In genomic region chr12:109258607-109259544, GRCh38 we compare ENCODE assay signal across 21 cellular contexts. TPM values are rescaled to one million over a fixed set of nuclear protein-coding genes. Genes with fewer than 3 reads are reported as not detected.
"Had no signal": no experiment of that assay in that cellular context is flagged by ENCODE, and none has a peak within 500 bp of the region (broad histone marks: within the 10 kb centered on the region; RNA-seq: fewer than 3 reads in every experiment).

No MANE protein-coding gene starts in this region.

- H3K27me3 ChIP-seq: adrenal gland, breast epithelium, heart right ventricle, ovary had no signal

- H3K9me3 ChIP-seq: adrenal gland, ovary had no signal

- H3K4me3 ChIP-seq: adrenal gland, breast epithelium, heart right ventricle, ovary had no signal

- ATAC-seq: activated naive CD4-positive, alpha-beta T cell treated with anti-CD3 and anti-CD28 coated beads, Interleukin-2, amount 50 U/mL, for 72 hours; naive thymus-derived CD8-positive, alpha-beta T cell; stimulated activated naive B cell treated with anti-CD40 and anti-IgM and Interleukin-4, amounts not matched to agents 10 μg/mL and 1 μg/mL and 100 μg/mL, for 72 hours had no signal

- DNase-seq: activated CD4-positive, alpha-beta T cell treated with anti-CD3 and anti-CD28 coated beads, Interleukin-2, amount 50 U/mL, for 48 hours; activated gamma-delta T cell treated with Interleukin-2 at 50 U/mL for 16 hours; adrenal gland; cerebellar nuclear complex; cortex of kidney; erythroblast; foreskin melanocyte; heart right ventricle; kidney glomerular epithelial cell; mesendoderm; naive thymus-derived CD8-positive, alpha-beta T cell; ovary; stimulated activated naive B cell treated with anti-CD40 and anti-IgM and Interleukin-4, amounts not matched to agents 10 μg/mL and 1 μg/mL and 100 μg/mL, for 72 hours had no signal

- H3K4me1 ChIP-seq: adrenal gland, breast epithelium, heart right ventricle had no signal

- H3K27ac Mint-ChIP-seq: stimulated activated naive B cell treated with anti-CD40 and anti-IgM and Interleukin-4, amounts not matched to agents 10 μg/mL and 1 μg/mL and 100 μg/mL, for 72 hours had no signal

- H3K36me3 ChIP-seq: ovary had no signal

- H3K4me3 Mint-ChIP-seq: naive thymus-derived CD8-positive, alpha-beta T cell; stimulated activated naive B cell treated with anti-CD40 and anti-IgM and Interleukin-4, amounts not matched to agents 10 μg/mL and 1 μg/mL and 100 μg/mL, for 72 hours; T-helper 1 cell treated with Interleukin-12 subunit alpha and Interleukin-12 subunit beta and Interleukin-4 antibody, amounts not matched to agents 30 μg/mL and 1 μg/mL, for 36 hours had no signal

- FAIRE-seq: astrocyte, endometrium had no signal

- H3K27ac ChIP-seq: adrenal gland, breast epithelium, heart right ventricle, ovary, VCaP had no signal

- H3K4me1 Mint-ChIP-seq: naive thymus-derived CD8-positive, alpha-beta T cell; stimulated activated naive B cell treated with anti-CD40 and anti-IgM and Interleukin-4, amounts not matched to agents 10 μg/mL and 1 μg/mL and 100 μg/mL, for 72 hours had no signal

- H3K27me3 Mint-ChIP-seq: naive thymus-derived CD8-positive, alpha-beta T cell; stimulated activated naive B cell treated with anti-CD40 and anti-IgM and Interleukin-4, amounts not matched to agents 10 μg/mL and 1 μg/mL and 100 μg/mL, for 72 hours had no signal

RNA-seq across cellular contexts. Expression of gene FOXN4, which starts 50.2 kb away (rescaled TPM):
- total RNA-seq: activated naive CD4-positive, alpha-beta T cell treated with anti-CD3 and anti-CD28 coated beads, Interleukin-2, amount 50 U/mL, for 72 hours; adrenal gland; astrocyte; breast epithelium; mucosa of gallbladder; naive thymus-derived CD8-positive, alpha-beta T cell; ureter had no signal
- polyA plus RNA-seq: heart right ventricle had no signal
